In genomic region chr12:53097207-53097563, GRCh38 we compare ENCODE assay signal across 9 cellular contexts. TPM values are rescaled to one million over a fixed set of nuclear protein-coding genes. Genes with fewer than 3 reads are reported as not detected.
DNase-seq lines count a peak whose midpoint lies in the region; FAIRE-seq and TF ChIP-seq lines count a peak whose summit lies in the region.
"Had no signal": no experiment of that assay in that cellular context is flagged by ENCODE, and none has a peak within 500 bp of the region (broad histone marks: within the 10 kb centered on the region; RNA-seq: fewer than 3 reads in every experiment).

No MANE protein-coding gene starts in this region.

- POLR2A ChIA-PET in A673 (lab: Charles Lee; ENCODE audit: low non-redundant PET), result no interaction called here

- H3K27ac ChIP-seq in A673 (ENCODE audit: low read depth, low read length, poor library complexity, severe bottlenecking) (no peak overlapping the region), keratinocyte (ENCODE audit: control insufficient read depth, insufficient read depth, low read length) (peak overlapping the region; percentile 84), substantia nigra (ENCODE audit: low read depth, low read length, poor library complexity, severe bottlenecking) (peak overlapping the region; percentile 43)

- FAIRE-seq in keratinocyte (lab: Jason Lieb, UNC), result no peak

- dilution Hi-C loops in keratinocyte (cut with MboI; ENCODE audit: extremely low pct_ligation_motif_present, low sequenced_read_pairs), result no loop called here

- H3K9ac ChIP-seq in keratinocyte (ENCODE audit: control insufficient read depth, extremely low read depth, insufficient read depth, low read length), result peak overlapping the region; percentile 48

- H3K9me1 ChIP-seq in keratinocyte (ENCODE audit: control insufficient read depth, extremely low read depth, insufficient read depth, low read length), result no peaks in the 10 kb centered on the region

- intact Hi-C loops in A673 (cut with micrococcal nuclease; ENCODE audit: unreplicated experiment), result loop anchor here (5.0 kb wide), 1 partner anchor 50 kb away; no protein-coding TSS in a partner anchor

- no peaks in the 10 kb centered on the region for H3K27me3 ChIP-seq in A673 (replicated peaks; ENCODE audit: insufficient read depth, low read depth, low read length, poor library complexity)
- H3K27me3 ChIP-seq in keratinocyte (ENCODE audit: control insufficient read depth, extremely low read depth, insufficient read depth, low read length), result no peaks in the 10 kb centered on the region

- peak overlapping the region; percentile 99 for H3K4me2 ChIP-seq in keratinocyte (ENCODE audit: control insufficient read depth, extremely low read depth, insufficient read depth, low read depth, low read length)

- no peaks in the 10 kb centered on the region for H4K20me1 ChIP-seq in keratinocyte (ENCODE audit: control insufficient read depth, extremely low read depth, insufficient read depth, low read length)

- no TSS peak for BruUV-seq in A673 (replicated peaks; lab: Mats Ljungman, UMichigan)

- H3K4me1 ChIP-seq in A673 (ENCODE audit: insufficient read depth, low read length, poor library complexity, severe bottlenecking) (peaks cover 23% of the 10 kb centered on the region), keratinocyte (ENCODE audit: control insufficient read depth, extremely low read depth, insufficient read depth, low read length) (peaks cover 32% of the 10 kb centered on the region)

- no peak for TF ChIP-seq CTCF in A673 (conservative IDR thresholded peaks at IDR 0.05; ENCODE audit: low read depth, low read length)
- no peak for TF ChIP-seq CTCF in HFF-Myc (IDR thresholded peaks at IDR 0.05; ENCODE audit: low read depth, low read length, missing control alignments)
- no peak for TF ChIP-seq CTCF in astrocyte of the spinal cord (IDR thresholded peaks at IDR 0.05; ENCODE audit: low read depth, low read length)
- TF ChIP-seq CTCF in keratinocyte (optimal IDR thresholded peaks at IDR 0.05 in 1 of 3, IDR thresholded peaks at IDR 0.05 in 1 of 3, conservative IDR thresholded peaks at IDR 0.05 in 1 of 3; ENCODE audit: extremely low read depth in 1 of 3, insufficient read depth in 2 of 3, low read length in 3 of 3), result no peak

- in situ Hi-C loops in astrocyte of the spinal cord (cut with HindIII; ENCODE audit: low sequenced_read_pairs), result no loop called here

- H3K79me2 ChIP-seq in keratinocyte (ENCODE audit: control insufficient read depth, insufficient read depth, low read length), result no peaks in the 10 kb centered on the region

- no peaks in the 10 kb centered on the region for H3K9me3 ChIP-seq in A673 (ENCODE audit: low read depth, low read length, poor library complexity, severe bottlenecking)
- no peaks in the 10 kb centered on the region for H3K9me3 ChIP-seq in keratinocyte (ENCODE audit: control insufficient read depth, low read depth, low read length)

- DNase-seq in A673 (ENCODE audit: low spot score), result peak; percentile 15
- no peak for DNase-seq in HFF-Myc (ENCODE audit: extremely low read depth, low read depth)
- peak; percentile 24 for DNase-seq in astrocyte of the spinal cord (ENCODE audit: low read depth, low spot score)
- DNase-seq in keratinocyte (ENCODE audit: low read depth, low spot score), result no peak
- DNase-seq in substantia nigra (lab: John Stamatoyannopoulos, UW), result no peak
- DNase-seq in activated gamma-delta T cell (lab: John Stamatoyannopoulos, UW), result no peak
- no peak for DNase-seq in putamen (ENCODE audit: low spot score)
- no peak for DNase-seq in stimulated activated CD4-positive, alpha-beta T cell treated with anti-CD3 and anti-CD28 coated beads, Interleukin-1b, Interleukin-23, amount 100 ng/mL, for 48 hours

- H2AFZ ChIP-seq in keratinocyte (ENCODE audit: control insufficient read depth, low read length), result peak overlapping the region; percentile 89

- peak overlapping the region; percentile 61 for H3K4me3 ChIP-seq in A673 (ENCODE audit: low read depth, low read length, poor library complexity, severe bottlenecking)
- H3K4me3 ChIP-seq in HFF-Myc (replicated peaks; ENCODE audit: low read depth, low read length), result peak overlapping the region; percentile 52
- peak overlapping the region; percentile 59 for H3K4me3 ChIP-seq in astrocyte of the spinal cord (ENCODE audit: low read depth, low read length)
- peak overlapping the region; percentile 48 to 76 (median 74) for H3K4me3 ChIP-seq in keratinocyte (ENCODE audit: control insufficient read depth in 2 of 3, extremely low read depth in 1 of 3, insufficient read depth in 2 of 3, low read depth in 1 of 3, low read length in 3 of 3)

- H3K36me3 ChIP-seq in A673 (ENCODE audit: insufficient read depth, low read length, poor library complexity, severe bottlenecking), result no peaks in the 10 kb centered on the region
- no peaks in the 10 kb centered on the region for H3K36me3 ChIP-seq in keratinocyte (ENCODE audit: control insufficient read depth in 2 of 2, extremely low read depth in 1 of 2, insufficient read depth in 2 of 2, low read length in 2 of 2)

- CTCF ChIA-PET in A673 (lab: Charles Lee), result interaction anchor here (3.5 kb wide), 1 partner anchor 32 kb away, joined by 62 read pairs; no protein-coding TSS in a partner anchor

RNA-seq across cellular contexts. Expression of gene IGFBP6, which starts 0.3 kb away (rescaled TPM):
- total RNA-seq in A673 (2021), result 6.6 and 7.3 TPM in 2 replicates
- 30.1 to 44.9 TPM (median 44.7 TPM) in 3 replicates for polyA plus RNA-seq in keratinocyte
- polyA plus RNA-seq in keratinocyte (2011; ENCODE audit: low read depth), result 1.5 TPM
- 23.3 and 50.1 TPM in 2 replicates for polyA plus RNA-seq in keratinocyte (2011; cell fraction: cytosol; rRNA removed)
- polyA plus RNA-seq in keratinocyte (2011; cell fraction: nucleus; rRNA removed), result 20.4 and 27.0 TPM in 2 replicates
- 3.5 and 57.4 TPM in 2 replicates for polyA plus RNA-seq in keratinocyte (2012; ENCODE audit: low replicate concordance)
- polyA minus RNA-seq in keratinocyte, result 20.2 to 50.6 TPM (median 35.2 TPM) in 3 replicates
- polyA minus RNA-seq in keratinocyte (2011; cell fraction: cytosol; rRNA and poly(A)+ RNA removed), result 48.5 TPM
- polyA minus RNA-seq in keratinocyte (2011; cell fraction: nucleus; rRNA and poly(A)+ RNA removed), result 7.1 and 7.3 TPM in 2 replicates

RNA-seq across cellular contexts. Expression of gene SOAT2, which starts 6.1 kb away (rescaled TPM):
- total RNA-seq in A673 (2021), result not detected in 2 replicates
- 0.08 TPM in 1 of 3 replicates, not detected in the others for polyA plus RNA-seq in keratinocyte
- not detected for polyA plus RNA-seq in keratinocyte (2011; ENCODE audit: low read depth)
- 0.05 TPM in 1 of 2 replicates, not detected in the other for polyA plus RNA-seq in keratinocyte (2011; cell fraction: cytosol; rRNA removed)
- 0.07 TPM in 1 of 2 replicates, not detected in the other for polyA plus RNA-seq in keratinocyte (2011; cell fraction: nucleus; rRNA removed)
- polyA plus RNA-seq in keratinocyte (2012; ENCODE audit: low replicate concordance), result 0.10 TPM in 1 of 2 replicates, not detected in the other
- 0.16 TPM in 1 of 3 replicates, not detected in the others for polyA minus RNA-seq in keratinocyte
- polyA minus RNA-seq in keratinocyte (2011; cell fraction: cytosol; rRNA and poly(A)+ RNA removed), result not detected
- not detected in 2 replicates for polyA minus RNA-seq in keratinocyte (2011; cell fraction: nucleus; rRNA and poly(A)+ RNA removed)
- total RNA-seq: myocyte had no signal

RNA-seq across cellular contexts. Expression of gene SPRYD3, which starts 18.0 kb away (rescaled TPM):
- total RNA-seq in A673 (2021), result 17.0 and 19.3 TPM in 2 replicates
- polyA plus RNA-seq in keratinocyte, result 27.5 to 34.2 TPM (median 32.4 TPM) in 3 replicates
- 15.8 TPM for polyA plus RNA-seq in keratinocyte (2011; ENCODE audit: low read depth)
- 29.2 and 39.1 TPM in 2 replicates for polyA plus RNA-seq in keratinocyte (2011; cell fraction: cytosol; rRNA removed)
- 43.5 and 47.9 TPM in 2 replicates for polyA plus RNA-seq in keratinocyte (2011; cell fraction: nucleus; rRNA removed)
- 24.7 and 33.8 TPM in 2 replicates for polyA plus RNA-seq in keratinocyte (2012; ENCODE audit: low replicate concordance)
- polyA minus RNA-seq in keratinocyte, result 44.3 to 56.4 TPM (median 51.6 TPM) in 3 replicates
- polyA minus RNA-seq in keratinocyte (2011; cell fraction: cytosol; rRNA and poly(A)+ RNA removed), result 38.4 TPM
- 17.9 and 23.7 TPM in 2 replicates for polyA minus RNA-seq in keratinocyte (2011; cell fraction: nucleus; rRNA and poly(A)+ RNA removed)

RNA-seq across cellular contexts. Expression of gene TNS2, which starts 47.3 kb away (rescaled TPM):
- total RNA-seq in A673 (2021), result 3.4 and 6.1 TPM in 2 replicates
- 0.72 to 1.1 TPM (median 0.80 TPM) in 3 replicates for polyA plus RNA-seq in keratinocyte
- polyA plus RNA-seq in keratinocyte (2011; ENCODE audit: low read depth), result not detected
- 0.63 and 1.3 TPM in 2 replicates for polyA plus RNA-seq in keratinocyte (2011; cell fraction: cytosol; rRNA removed)
- polyA plus RNA-seq in keratinocyte (2011; cell fraction: nucleus; rRNA removed), result 7.0 and 12.7 TPM in 2 replicates
- 0.89 and 2.3 TPM in 2 replicates for polyA plus RNA-seq in keratinocyte (2012; ENCODE audit: low replicate concordance)
- polyA minus RNA-seq in keratinocyte, result 1.9 to 7.2 TPM (median 3.0 TPM) in 3 replicates
- 6.9 TPM for polyA minus RNA-seq in keratinocyte (2011; cell fraction: cytosol; rRNA and poly(A)+ RNA removed)
- 4.9 and 5.1 TPM in 2 replicates for polyA minus RNA-seq in keratinocyte (2011; cell fraction: nucleus; rRNA and poly(A)+ RNA removed)

Comparison
In these comparisons a context has a peak if more than half of its experiments do, and no peak if none do; other contexts are left out.
1. DNase-seq: peak in A673 (single experiment) and astrocyte of the spinal cord (single experiment); none in HFF-Myc (single experiment), keratinocyte (single experiment), substantia nigra (0 of 49), activated gamma-delta T cell (single experiment), putamen (single experiment) and stimulated activated CD4-positive, alpha-beta T cell treated with anti-CD3 and anti-CD28 coated beads, Interleukin-1b, Interleukin-23, amount 100 ng/mL, for 48 hours (single experiment).
2. Peak in every context shown above with its lines, with median percentiles within 50 percentile points of each other: H3K4me3 ChIP-seq.